In the genomic region with DNA sequence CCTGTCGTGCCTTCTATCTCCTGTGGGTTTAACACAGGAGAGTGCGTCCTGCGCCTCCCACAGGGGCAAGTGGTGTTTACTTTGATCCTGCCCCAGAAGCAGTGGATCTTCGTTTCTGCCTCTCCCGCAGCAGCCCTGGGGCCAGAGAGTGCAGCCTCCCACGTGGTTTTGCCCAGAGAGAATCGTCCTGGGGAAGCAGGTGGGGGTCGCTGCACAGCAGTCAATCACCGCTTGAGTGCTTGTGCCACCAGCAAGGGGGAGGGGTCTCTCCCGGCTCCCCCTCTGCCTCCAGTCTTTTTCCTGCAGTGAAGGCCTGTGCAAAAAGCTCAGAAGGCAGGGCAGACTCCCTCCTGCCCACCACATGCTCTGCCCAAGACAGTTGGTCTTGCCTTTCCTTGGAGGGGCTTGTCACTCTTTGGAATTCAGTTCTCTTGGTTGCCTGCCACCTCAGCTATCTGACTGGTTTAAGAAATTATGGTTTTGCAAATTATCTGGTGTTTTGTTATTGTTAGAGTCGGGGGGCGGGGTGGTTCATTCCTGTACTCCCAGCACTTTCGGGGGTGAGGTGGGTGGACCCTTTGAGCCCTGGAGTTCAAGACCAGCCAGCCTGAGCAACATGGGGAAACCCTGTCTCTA, we compare ENCODE assay signal across 1 cellular context.
TF ChIP-seq lines count a peak whose summit lies in the region.

No MANE protein-coding gene starts in this region.

TF ChIP-seq in endothelial cell of umbilical vein, 7 proteins besides CTCF, POLR2A, EP300 and RAD21:
- no peak for TF ChIP-seq FOS (IDR thresholded peaks at IDR 0.05; ENCODE audit: borderline replicate concordance, insufficient read depth, low read length)
- no peak for TF ChIP-seq GATA2 (IDR thresholded peaks at IDR 0.05; ENCODE audit: insufficient read depth, insufficient read length, low read depth, low read length)
- TF ChIP-seq JUN (IDR thresholded peaks at IDR 0.05; ENCODE audit: borderline replicate concordance, insufficient read depth, insufficient read length, low read depth), result no peak
- TF ChIP-seq POLR2AphosphoS5 (IDR thresholded peaks at IDR 0.05; ENCODE audit: insufficient read depth, low read depth, low read length), result no peak
- no peak for TF ChIP-seq MYC (IDR thresholded peaks at IDR 0.05; ENCODE audit: low read depth, low read length)
- TF ChIP-seq, protein P1, sequence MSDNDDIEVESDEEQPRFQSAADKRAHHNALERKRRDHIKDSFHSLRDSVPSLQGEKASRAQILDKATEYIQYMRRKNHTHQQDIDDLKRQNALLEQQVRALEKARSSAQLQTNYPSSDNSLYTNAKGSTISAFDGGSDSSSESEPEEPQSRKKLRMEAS (IDR thresholded peaks at IDR 0.05; ENCODE audit: insufficient read depth, insufficient read length), result no peak
- no peak for TF ChIP-seq EZH2 (IDR thresholded peaks at IDR 0.05; ENCODE audit: borderline replicate concordance, low read depth, low read length, severe bottlenecking)
TF ChIP-seq in endothelial cell of umbilical vein: peak in this region for 0.
